ENCODE assay signal across 8 cellular contexts in genomic region chr11:32231909-32232493, GRCh38.
DNase-seq lines count a peak whose midpoint lies in the region; ATAC-seq and TF ChIP-seq lines count a peak whose summit lies in the region.

No MANE protein-coding gene starts in this region.

- H3K27me3 ChIP-seq in foreskin keratinocyte = peaks cover 5% of the 10 kb centered on the region

- peak; percentile 77 for ATAC-seq in GM18909 (IDR thresholded peaks at IDR 0.05; ENCODE audit: poor library complexity, unreplicated experiment)
- peak; percentile 80 for ATAC-seq in HG03196 (IDR thresholded peaks at IDR 0.05; ENCODE audit: unreplicated experiment)
- peak; percentile 81 for ATAC-seq in foreskin keratinocyte

- no peaks in the 10 kb centered on the region for H3K4me1 ChIP-seq in foreskin keratinocyte

- DNase-seq in DMS53 treated with DMSO at 0.1 percent for 48 hours (lab: John Stamatoyannopoulos, UW; ENCODE audit: unreplicated experiment) (peak; percentile 26), RWPE1 (ENCODE audit: low spot score) (peak; percentile 36), foreskin keratinocyte (no peak), COLO668 (lab: John Stamatoyannopoulos, UW; ENCODE audit: unreplicated experiment) (no peak), mesenteric fat pad (ENCODE audit: low spot score) (no peak)
- no peak for DNase-seq in activated CD8-positive, alpha-beta memory T cell treated with anti-CD3 and anti-CD28 coated beads, Interleukin-2, amount 50 U/mL, for 4 hours

- POLR2A ChIA-PET in RWPE1 (lab: Yijun Ruan, JAX; ENCODE audit: low non-redundant PET) = no interaction called here

- CTCF ChIA-PET in RWPE1 (lab: Yijun Ruan, JAX) = interaction anchor here (0.6 to 1.1 kb wide), 12 partner anchors 10 to 1140 kb away, joined by 3 to 8 read pairs (median 3); no protein-coding TSS in a partner anchor

- TF ChIP-seq CTCF in RWPE1 (conservative IDR thresholded peaks at IDR 0.05; ENCODE audit: low read depth) = peak; percentile 45
- peak; percentile 62 for TF ChIP-seq CTCF in foreskin keratinocyte (conservative IDR thresholded peaks at IDR 0.05)

- H3K27ac ChIP-seq in RWPE1 = no peak overlapping the region
- no peak overlapping the region for H3K27ac ChIP-seq in foreskin keratinocyte

Comparison
In these comparisons a context has a peak if more than half of its experiments do, and no peak if none do; other contexts are left out.
1. DNase-seq: peak in DMS53 treated with DMSO at 0.1 percent for 48 hours (single experiment) and RWPE1 (single experiment); none in foreskin keratinocyte (0 of 2), COLO668 (single experiment), activated CD8-positive, alpha-beta memory T cell treated with anti-CD3 and anti-CD28 coated beads, Interleukin-2, amount 50 U/mL, for 4 hours (single experiment) and mesenteric fat pad (single experiment).
2. Peak in every context shown above with its lines, with median percentiles within 50 percentile points of each other: ATAC-seq.